In genomic region chr16:75599452-75600277, GRCh38 we compare ENCODE assay signal across 1 cellular context.
TF ChIP-seq lines count a peak whose summit lies in the region.

No MANE protein-coding gene starts in this region.

TF ChIP-seq in K562, 482 proteins besides CTCF, POLR2A, EP300 and RAD21:
- TF ChIP-seq ZBTB5 (IDR thresholded peaks at IDR 0.05) = no peak
- no peak for TF ChIP-seq ATF6 (CRISPR knock-in tag; IDR thresholded peaks at IDR 0.05)
- TF ChIP-seq ERF (CRISPR knock-in tag; IDR thresholded peaks at IDR 0.05) = no peak
- no peak for TF ChIP-seq ZNF174 (CRISPR knock-in tag; IDR thresholded peaks at IDR 0.05)
- no peak for TF ChIP-seq BRD9 (IDR thresholded peaks at IDR 0.05; ENCODE audit: low read depth, partially characterized antibody)
- no peak for TF ChIP-seq MAFK (IDR thresholded peaks at IDR 0.05; ENCODE audit: low read length)
- no peak for TF ChIP-seq CSDE1 (IDR thresholded peaks at IDR 0.05)
- TF ChIP-seq BRCA1 (IDR thresholded peaks at IDR 0.05) = no peak
- no peak for TF ChIP-seq BRCA1 (CRISPR knock-in tag; IDR thresholded peaks at IDR 0.05)
- no peak for TF ChIP-seq SAFB2 (IDR thresholded peaks at IDR 0.05; ENCODE audit: borderline replicate concordance, low read depth, low read length, severe bottlenecking)
- TF ChIP-seq ETV5 (CRISPR knock-in tag; IDR thresholded peaks at IDR 0.05; ENCODE audit: low read depth) = no peak
- no peak for TF ChIP-seq SIN3A (IDR thresholded peaks at IDR 0.05; ENCODE audit: borderline replicate concordance in 2 of 2, control insufficient read depth in 1 of 2, low read depth in 2 of 2, low read length in 2 of 2)
- no peak for TF ChIP-seq KLF10 (CRISPR knock-in tag; IDR thresholded peaks at IDR 0.05)
- no peak for TF ChIP-seq NUFIP1 (IDR thresholded peaks at IDR 0.05; ENCODE audit: partially characterized antibody)
- no peak for TF ChIP-seq ATF3 (IDR thresholded peaks at IDR 0.05)
- no peak for TF ChIP-seq ATF3 (CRISPR knock-in tag; conservative IDR thresholded peaks at IDR 0.05)
- TF ChIP-seq THRB (CRISPR knock-in tag; conservative IDR thresholded peaks at IDR 0.05) = no peak
